In the genomic region with DNA sequence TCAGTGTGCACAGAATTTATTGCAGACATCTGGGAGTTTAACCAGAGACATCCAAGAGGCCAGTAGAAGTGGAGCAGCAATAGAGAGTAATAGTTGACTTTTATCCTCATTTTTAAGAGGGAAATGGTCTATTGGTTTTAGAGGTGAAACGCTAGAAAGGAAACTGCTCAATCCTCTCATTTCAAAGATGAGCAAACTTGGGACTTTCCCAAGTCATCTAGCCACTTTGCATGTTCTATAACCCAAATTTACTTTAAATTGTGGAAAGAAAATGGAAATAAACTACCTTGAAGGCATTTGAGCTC, we compare ENCODE assay signal across 12 cellular contexts.
DNase-seq lines count a peak whose midpoint lies in the region; ATAC-seq, FAIRE-seq and TF ChIP-seq lines count a peak whose summit lies in the region.
"Had no signal": no experiment of that assay in that cellular context is flagged by ENCODE, and none has a peak within 500 bp of the region (broad histone marks: within the 10 kb centered on the region; RNA-seq: fewer than 3 reads in every experiment).

No MANE protein-coding gene starts in this region.

- H2AFZ ChIP-seq in OCI-LY3 (ENCODE audit: low read depth, low read length) = no peak overlapping the region

- ATAC-seq in HG02852 (IDR thresholded peaks at IDR 0.05; ENCODE audit: unreplicated experiment) (peak; percentile 56), left colon (no peak)
- ATAC-seq: right lobe of liver had no signal

- no peaks in the 10 kb centered on the region for H4K20me1 ChIP-seq in OCI-LY3 (ENCODE audit: insufficient read depth, low read length)

- no peaks in the 10 kb centered on the region for H3K27me3 ChIP-seq in OCI-LY3 (ENCODE audit: low read depth, low read length)
- H3K27me3 ChIP-seq in colonic mucosa = no peaks in the 10 kb centered on the region
- H3K27me3 ChIP-seq: right lobe of liver had no signal

- H3K9me3 ChIP-seq in OCI-LY3 (ENCODE audit: insufficient read depth, low read length) (no peaks in the 10 kb centered on the region), colonic mucosa (no peaks in the 10 kb centered on the region)
- H3K9me3 ChIP-seq: right lobe of liver had no signal

- H3K79me2 ChIP-seq in OCI-LY3 (ENCODE audit: low read length) = no peaks in the 10 kb centered on the region

- intact Hi-C loops in left colon (cut with DNase I, micrococcal nuclease) (no loop called here), colonic mucosa (cut with DNase I) (no loop called here)

- H3K36me3 ChIP-seq in OCI-LY3 (replicated peaks; ENCODE audit: low read depth, low read length) = no peaks in the 10 kb centered on the region
- no peaks in the 10 kb centered on the region for H3K36me3 ChIP-seq in colonic mucosa
- H3K36me3 ChIP-seq: right lobe of liver had no signal

- H3K9ac ChIP-seq in OCI-LY3 (ENCODE audit: low read length) = peak overlapping the region; percentile 22; the same call in 1 of the 2 replicates
- H3K9ac ChIP-seq in colonic mucosa (ENCODE audit: low read depth in 2 of 2, low read length in 2 of 2) = no peak overlapping the region

- FAIRE-seq in GM19239 (lab: Jason Lieb, UNC) = peak; percentile 94
- FAIRE-seq: TTC549 had no signal

- peaks cover 50% of the 10 kb centered on the region for H3K4me1 ChIP-seq in OCI-LY3 (ENCODE audit: low read length)
- no peaks in the 10 kb centered on the region for H3K4me1 ChIP-seq in colonic mucosa
- H3K4me1 ChIP-seq: right lobe of liver had no signal

- H3K4me3 ChIP-seq in OCI-LY3 (ENCODE audit: low read length) (peak overlapping the region; percentile 24), colonic mucosa (no peak overlapping the region)
- H3K4me3 ChIP-seq: right lobe of liver had no signal

- TF ChIP-seq CTCF in OCI-LY3 (IDR thresholded peaks at IDR 0.05; ENCODE audit: low read depth, low read length) (no peak), colonic mucosa (IDR thresholded peaks at IDR 0.05) (no peak)

- peak overlapping the region; percentile 80 for H3K4me2 ChIP-seq in OCI-LY3 (ENCODE audit: low read length)

- DNase-seq in GM03348 (ENCODE audit: low spot score) (peak; percentile 39), GM19239 (ENCODE audit: insufficient read length, low spot score) (no peak), left colon (no peak), NCI-H748 treated with DMSO at 0.1 percent for 48 hours (lab: John Stamatoyannopoulos, UW) (no peak), SHP77 treated with DMSO at 0.1 percent for 48 hours (lab: John Stamatoyannopoulos, UW) (no peak), colonic mucosa (no peak)
- DNase-seq: NCI-H510A; right lobe of liver; stimulated activated CD8-positive, alpha-beta memory T cell treated with anti-CD3 and anti-CD28 coated beads, Interleukin-4, amount 100 ng/mL, for 48 hours had no signal

- H3K27ac ChIP-seq in OCI-LY3 (ENCODE audit: low read length) (peak overlapping the region; percentile 91), colonic mucosa (no peak overlapping the region)
- H3K27ac ChIP-seq: right lobe of liver had no signal
